Comparison of ENCODE assay signal across 2 cellular contexts in genomic region chr14:35854696-35855270, GRCh38.
A peak's percentile ranks its signal among the peaks of the same experiment; 100 is the strongest.
TF ChIP-seq lines count a peak whose summit lies in the region.

No MANE protein-coding gene starts in this region.

TF ChIP-seq in GM12891, 5 proteins besides CTCF, POLR2A, EP300 and RAD21:
- TF ChIP-seq TAF1 (IDR thresholded peaks at IDR 0.05; ENCODE audit: low read depth, low read length), result no peak
- peak; percentile 72 for TF ChIP-seq SPI1 (IDR thresholded peaks at IDR 0.05; ENCODE audit: low read depth, low read length)
TF ChIP-seq in GM12891: peak in this region for 1.

TF ChIP-seq in GM12878, 131 proteins besides CTCF, POLR2A, EP300 and RAD21:
- TF ChIP-seq IKZF2 (IDR thresholded peaks at IDR 0.05), result 0 out of 4 replicates have a peak, but pooled peaks of 1 of the 2 experiments have one; percentile 34
- TF ChIP-seq SPI1 (IDR thresholded peaks at IDR 0.05; ENCODE audit: borderline replicate concordance, insufficient read depth, low read depth, low read length), result peak; percentile 67; the same call in 1 of the 2 replicates
- TF ChIP-seq PML (IDR thresholded peaks at IDR 0.05; ENCODE audit: low read length), result no peak
TF ChIP-seq in GM12878: peak in this region for 2.
